ENCODE assay signal across 14 cellular contexts in the genomic region with DNA sequence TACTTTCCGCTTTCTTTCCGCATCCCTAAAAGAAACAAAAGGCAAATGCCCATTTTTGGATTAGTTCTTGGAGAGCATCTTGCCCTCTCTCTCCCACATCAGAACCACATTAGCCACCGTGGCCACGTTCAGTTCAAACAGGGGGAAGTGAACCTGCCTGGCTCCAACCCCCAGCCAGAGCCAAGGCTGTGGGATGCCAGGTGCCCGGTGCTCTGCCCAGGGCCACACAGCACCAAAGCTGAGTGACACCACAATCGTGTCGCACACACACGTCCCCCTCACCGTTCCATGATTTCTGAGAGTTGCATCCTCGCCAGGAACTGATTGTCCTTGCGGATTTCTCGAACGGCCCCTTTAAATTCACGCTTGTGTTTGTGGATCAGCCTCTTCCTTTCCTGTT. TPM values are rescaled to one million over a fixed set of nuclear protein-coding genes. Genes with fewer than 3 reads are reported as not detected.
A peak's percentile ranks its signal among the peaks of the same experiment; 100 is the strongest.
DNase-seq lines count a peak whose midpoint lies in the region; ATAC-seq and TF ChIP-seq lines count a peak whose summit lies in the region.
"Had no signal": no experiment of that assay in that cellular context is flagged by ENCODE, and none has a peak within 500 bp of the region (broad histone marks: within the 10 kb centered on the region; RNA-seq: fewer than 3 reads in every experiment).

No MANE protein-coding gene starts in this region.

- peaks cover 34% of the 10 kb centered on the region for H3K4me1 Mint-ChIP-seq in activated naive CD4-positive, alpha-beta T cell treated with anti-CD3 and anti-CD28 coated beads, Interleukin-2, amount 10 ng/mL, durations not matched to agents 7 days and 5 days
- H3K4me1 Mint-ChIP-seq in activated CD8-positive, alpha-beta memory T cell treated with anti-CD3 and anti-CD28 coated beads, Interleukin-2, amount 10 ng/mL, durations not matched to agents 7 days and 5 days: peaks cover 78% of the 10 kb centered on the region

- CTCF ChIA-PET in activated naive CD4-positive, alpha-beta T cell treated with anti-CD3 and anti-CD28 coated beads, Interleukin-2, amount 10 ng/mL, durations not matched to agents 7 days and 5 days (lab: Charles Lee): no interaction called here
- CTCF ChIA-PET in activated CD8-positive, alpha-beta memory T cell treated with anti-CD3 and anti-CD28 coated beads, Interleukin-2, amount 10 ng/mL, durations not matched to agents 7 days and 5 days (lab: Charles Lee): interaction anchor here (4.9 kb wide), 1 partner anchor 15 kb away, joined by 65 read pairs; no protein-coding TSS in a partner anchor

- ATAC-seq in activated CD8-positive, alpha-beta memory T cell treated with anti-CD3 and anti-CD28 coated beads, Interleukin-2, amount 10 ng/mL, durations not matched to agents 7 days and 5 days: no peak
- no peak for ATAC-seq in left lobe of liver
- ATAC-seq in GM19351 (IDR thresholded peaks at IDR 0.05; ENCODE audit: unreplicated experiment): no peak
- ATAC-seq: esophagus mucosa had no signal

- H3K36me3 ChIP-seq in tibial artery: peaks cover 55 to 71% (median 69%) of the 10 kb centered on the region in 3 donors

- no peaks in the 10 kb centered on the region for H3K9me3 Mint-ChIP-seq in activated naive CD4-positive, alpha-beta T cell treated with anti-CD3 and anti-CD28 coated beads, Interleukin-2, amount 10 ng/mL, durations not matched to agents 7 days and 5 days
- H3K9me3 Mint-ChIP-seq in activated CD8-positive, alpha-beta memory T cell treated with anti-CD3 and anti-CD28 coated beads, Interleukin-2, amount 10 ng/mL, durations not matched to agents 7 days and 5 days (ENCODE audit: low read depth): no peaks in the 10 kb centered on the region

- TF ChIP-seq CTCF in tibial artery (IDR thresholded peaks at IDR 0.05): no peak

- peak overlapping the region; percentile 5 for H3K27ac Mint-ChIP-seq in activated naive CD4-positive, alpha-beta T cell treated with anti-CD3 and anti-CD28 coated beads, Interleukin-2, amount 10 ng/mL, durations not matched to agents 7 days and 5 days
- H3K27ac Mint-ChIP-seq in activated CD8-positive, alpha-beta memory T cell treated with anti-CD3 and anti-CD28 coated beads, Interleukin-2, amount 10 ng/mL, durations not matched to agents 7 days and 5 days: peak overlapping the region; percentile 35

- intact Hi-C loops in tibial artery (cut with DNase I; ENCODE audit: low total_unique reads): loop anchor here (5.0 to 10.0 kb wide), 3 partner anchors 97 to 1964 kb away; a partner anchor contains a TSS

- in situ Hi-C loops in ACHN (cut with HindIII; ENCODE audit: low pct_ligation_motif_present, low pct_unique_long_range_greater_than_20kb, low sequenced_read_pairs): no loop called here

- no peaks in the 10 kb centered on the region for H3K27me3 ChIP-seq in tibial artery
- H3K27me3 ChIP-seq: cardiac muscle cell had no signal

- no peaks in the 10 kb centered on the region for H3K27me3 Mint-ChIP-seq in activated naive CD4-positive, alpha-beta T cell treated with anti-CD3 and anti-CD28 coated beads, Interleukin-2, amount 10 ng/mL, durations not matched to agents 7 days and 5 days
- no peaks in the 10 kb centered on the region for H3K27me3 Mint-ChIP-seq in activated CD8-positive, alpha-beta memory T cell treated with anti-CD3 and anti-CD28 coated beads, Interleukin-2, amount 10 ng/mL, durations not matched to agents 7 days and 5 days

- no peak overlapping the region for H3K27ac ChIP-seq in tibial artery
- H3K27ac ChIP-seq: cardiac muscle cell had no signal

- H3K9me3 ChIP-seq in tibial artery: no peaks in the 10 kb centered on the region

- H3K4me1 ChIP-seq in tibial artery: peaks cover 0 to 27% (median 19%) of the 10 kb centered on the region in 4 donors

- no peak for DNase-seq in activated naive CD4-positive, alpha-beta T cell treated with anti-CD3 and anti-CD28 coated beads, Interleukin-2, amount 10 ng/mL, durations not matched to agents 7 days and 5 days
- no peak for DNase-seq in activated naive CD4-positive, alpha-beta T cell treated with Interleukin-2 at 50 U/mL for 16 hours
- peak; percentile 38 for DNase-seq in activated CD8-positive, alpha-beta memory T cell treated with anti-CD3 and anti-CD28 coated beads, Interleukin-2, amount 10 ng/mL, durations not matched to agents 7 days and 5 days
- peak; percentile 38 for DNase-seq in left lobe of liver (ENCODE audit: low spot score)
- peak; percentile 16 to 52 for DNase-seq in tibial artery
- no peak for DNase-seq in T-helper 9 cell
- DNase-seq in ACHN: no peak
- DNase-seq: DMS53, NCI-H1436, NCI-H524 had no signal

- H3K4me3 Mint-ChIP-seq in activated naive CD4-positive, alpha-beta T cell treated with anti-CD3 and anti-CD28 coated beads, Interleukin-2, amount 10 ng/mL, durations not matched to agents 7 days and 5 days: no peak overlapping the region
- no peak overlapping the region for H3K4me3 Mint-ChIP-seq in activated CD8-positive, alpha-beta memory T cell treated with anti-CD3 and anti-CD28 coated beads, Interleukin-2, amount 10 ng/mL, durations not matched to agents 7 days and 5 days

- H3K4me3 ChIP-seq in tibial artery: no peak overlapping the region
- H3K4me3 ChIP-seq: cardiac muscle cell, smooth muscle cell had no signal

- peaks cover 45% of the 10 kb centered on the region for H3K36me3 Mint-ChIP-seq in activated naive CD4-positive, alpha-beta T cell treated with anti-CD3 and anti-CD28 coated beads, Interleukin-2, amount 10 ng/mL, durations not matched to agents 7 days and 5 days
- peaks cover 59% of the 10 kb centered on the region for H3K36me3 Mint-ChIP-seq in activated CD8-positive, alpha-beta memory T cell treated with anti-CD3 and anti-CD28 coated beads, Interleukin-2, amount 10 ng/mL, durations not matched to agents 7 days and 5 days

RNA-seq across cellular contexts. Expression of a gene that starts 24.3 kb away (rescaled TPM):
- 10 to 100 TPM; 47.9 to 81.0 TPM for total RNA-seq in activated CD8-positive, alpha-beta memory T cell treated with anti-CD3 and anti-CD28 coated beads, Interleukin-2, amount 10 ng/mL, durations not matched to agents 7 days and 5 days
- 18.7 TPM for total RNA-seq in left lobe of liver

RNA-seq across cellular contexts. Expression of a gene that starts 24.5 kb away (rescaled TPM):
- 1 to 10 TPM; 3.0 to 4.4 TPM for total RNA-seq in activated CD8-positive, alpha-beta memory T cell treated with anti-CD3 and anti-CD28 coated beads, Interleukin-2, amount 10 ng/mL, durations not matched to agents 7 days and 5 days
- 3.2 TPM for total RNA-seq in left lobe of liver

Comparison
In these comparisons a context has a peak if more than half of its experiments do, and no peak if none do; other contexts are left out.
1. DNase-seq: peak in activated CD8-positive, alpha-beta memory T cell treated with anti-CD3 and anti-CD28 coated beads, Interleukin-2, amount 10 ng/mL, durations not matched to agents 7 days and 5 days (single experiment), left lobe of liver (single experiment) and tibial artery (2 of 2); none in activated naive CD4-positive, alpha-beta T cell treated with anti-CD3 and anti-CD28 coated beads, Interleukin-2, amount 10 ng/mL, durations not matched to agents 7 days and 5 days (single experiment), activated naive CD4-positive, alpha-beta T cell treated with Interleukin-2 at 50 U/mL for 16 hours (single experiment), T-helper 9 cell (single experiment) and ACHN (single experiment).